Comparison of ENCODE assay signal across 15 cellular contexts in genomic region chr13:51000058-51000457, GRCh38.
"Had no signal": no experiment of that assay in that cellular context is flagged by ENCODE, and none has a peak within 500 bp of the region (broad histone marks: within the 10 kb centered on the region; RNA-seq: fewer than 3 reads in every experiment).

No MANE protein-coding gene starts in this region.

- H3K27ac ChIP-seq: foreskin keratinocyte, heart right ventricle, left ventricle myocardium inferior, parathyroid adenoma, upper lobe of left lung had no signal

- FAIRE-seq: kidney had no signal

- H3K79me2 ChIP-seq: parathyroid adenoma had no signal

- H3K27me3 ChIP-seq: foreskin keratinocyte, upper lobe of left lung had no signal

- H3K4me3 Mint-ChIP-seq: activated B cell treated with CpG ODN at 0.5 μM for 24 hours; activated CD4-positive, alpha-beta T cell treated with anti-CD3 and anti-CD28 coated beads, Interleukin-2, amount 10 ng/mL, durations not matched to agents 7 days and 5 days; activated naive CD4-positive, alpha-beta T cell treated with anti-CD3 and anti-CD28 coated beads for 36 hours; activated T-helper 17 cell treated with anti-CD3 and anti-CD28 coated beads, Interleukin-2, amount 50 U/mL, for 72 hours; T-helper 1 cell treated with Interleukin-12 subunit alpha and Interleukin-12 subunit beta and Interleukin-4 antibody, amounts not matched to agents 30 μg/mL and 1 μg/mL, for 36 hours had no signal

- H3K4me3 ChIP-seq: heart right ventricle, left ventricle myocardium inferior, upper lobe of left lung had no signal

- H3K9ac ChIP-seq: parathyroid adenoma had no signal

- H2AFZ ChIP-seq: parathyroid adenoma had no signal

- H3K9me3 ChIP-seq: heart right ventricle, left ventricle myocardium inferior, upper lobe of left lung had no signal

- H3K4me1 ChIP-seq: parathyroid adenoma, upper lobe of left lung had no signal

- H3K27ac Mint-ChIP-seq: activated B cell treated with CpG ODN at 0.5 μM for 24 hours; activated CD4-positive, alpha-beta T cell treated with anti-CD3 and anti-CD28 coated beads, Interleukin-2, amount 10 ng/mL, durations not matched to agents 7 days and 5 days; activated naive CD4-positive, alpha-beta T cell treated with anti-CD3 and anti-CD28 coated beads for 36 hours; activated T-helper 17 cell treated with anti-CD3 and anti-CD28 coated beads, Interleukin-2, amount 50 U/mL, for 72 hours; T-helper 1 cell treated with Interleukin-12 subunit alpha and Interleukin-12 subunit beta and Interleukin-4 antibody, amounts not matched to agents 30 μg/mL and 1 μg/mL, for 36 hours had no signal

- ATAC-seq: activated T-helper 17 cell treated with anti-CD3 and anti-CD28 coated beads, Interleukin-2, amount 50 U/mL, for 72 hours; stimulated activated naive CD8-positive, alpha-beta T cell treated with anti-CD3 and anti-CD28 coated beads, Interleukin-15, Interleukin-2, amounts not matched to agents 100 U/mL and 50 U/mL, for 24 hours had no signal

- H3K36me3 ChIP-seq: heart right ventricle, left ventricle myocardium inferior, upper lobe of left lung had no signal

- H3K9me3 Mint-ChIP-seq: activated B cell treated with CpG ODN at 0.5 μM for 24 hours; activated CD4-positive, alpha-beta T cell treated with anti-CD3 and anti-CD28 coated beads, Interleukin-2, amount 10 ng/mL, durations not matched to agents 7 days and 5 days; activated naive CD4-positive, alpha-beta T cell treated with anti-CD3 and anti-CD28 coated beads for 36 hours; activated T-helper 17 cell treated with anti-CD3 and anti-CD28 coated beads, Interleukin-2, amount 50 U/mL, for 72 hours; T-helper 1 cell treated with Interleukin-12 subunit alpha and Interleukin-12 subunit beta and Interleukin-4 antibody, amounts not matched to agents 30 μg/mL and 1 μg/mL, for 36 hours had no signal

- H3K4me1 Mint-ChIP-seq: activated B cell treated with CpG ODN at 0.5 μM for 24 hours; activated CD4-positive, alpha-beta T cell treated with anti-CD3 and anti-CD28 coated beads, Interleukin-2, amount 10 ng/mL, durations not matched to agents 7 days and 5 days; activated T-helper 17 cell treated with anti-CD3 and anti-CD28 coated beads, Interleukin-2, amount 50 U/mL, for 72 hours had no signal

- DNase-seq: activated B cell treated with CpG ODN at 0.5 μM for 24 hours; activated CD4-positive, alpha-beta T cell treated with anti-CD3 and anti-CD28 coated beads, Interleukin-2, amount 10 ng/mL, durations not matched to agents 7 days and 5 days; activated naive CD4-positive, alpha-beta T cell treated with anti-CD3 and anti-CD28 coated beads for 36 hours; activated T-cell treated with anti-CD3 and anti-CD28 coated beads for 4 hours; kidney; stimulated activated CD4-positive, alpha-beta T cell treated with anti-CD3 and anti-CD28 coated beads, Interleukin-4, amount 100 ng/mL, for 1 hour; stimulated activated CD8-positive, alpha-beta memory T cell treated with anti-CD3 and anti-CD28 coated beads, Interleukin-4, amount 100 ng/mL, for 48 hours; stimulated activated naive CD8-positive, alpha-beta T cell treated with anti-CD3 and anti-CD28 coated beads, Interleukin-15, Interleukin-2, amounts not matched to agents 100 U/mL and 50 U/mL, for 24 hours; upper lobe of left lung had no signal
